9 cellular contexts compared by ENCODE assay signal in the genomic region with DNA sequence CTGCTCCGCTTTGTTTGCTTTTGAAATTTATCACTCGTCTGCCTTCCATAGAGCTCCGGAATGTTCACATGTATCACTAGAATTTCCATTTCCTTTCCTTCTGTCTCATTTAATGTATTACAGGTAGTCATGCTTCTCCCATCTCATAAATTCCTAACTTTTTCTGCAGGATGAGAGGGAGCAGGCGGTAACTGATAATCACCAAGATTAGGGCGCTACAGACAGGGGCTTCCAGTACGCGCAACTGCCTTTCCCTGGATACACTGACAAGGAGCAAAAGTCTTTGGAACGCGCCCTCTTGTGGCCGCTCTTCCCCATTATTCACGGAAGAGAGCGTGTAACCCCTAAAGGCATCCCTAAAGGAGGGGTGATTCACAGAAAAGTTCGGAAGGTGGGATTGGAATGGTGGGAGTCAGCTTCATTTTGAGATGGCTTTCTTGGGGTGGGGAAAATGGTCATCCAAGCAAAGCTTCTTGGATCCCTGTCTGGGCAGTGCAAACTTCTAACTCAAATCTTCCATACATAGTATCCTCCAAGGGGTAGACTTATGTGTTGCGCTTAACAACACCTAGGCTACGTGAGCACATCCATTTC. TPM values are rescaled to one million over a fixed set of nuclear protein-coding genes. Genes with fewer than 3 reads are reported as not detected.
A peak's percentile ranks its signal among the peaks of the same experiment; 100 is the strongest.
DNase-seq lines count a peak whose midpoint lies in the region; ATAC-seq, FAIRE-seq and TF ChIP-seq lines count a peak whose summit lies in the region.
"Had no signal": no experiment of that assay in that cellular context is flagged by ENCODE, and none has a peak within 500 bp of the region (broad histone marks: within the 10 kb centered on the region; RNA-seq: fewer than 3 reads in every experiment).

No MANE protein-coding gene starts in this region.

- CTCF ChIA-PET in K562 (lab: Yijun Ruan, JAX; ENCODE audit: low intra/inter-chr PET ratio): interaction anchor here (0.7 to 1.0 kb wide), 2 partner anchors 1367 to 1368 kb away, joined by 3 read pairs; no protein-coding TSS in a partner anchor

- H3K36me3 ChIP-seq in K562 (ENCODE audit: control insufficient read depth, insufficient read depth, low read length) (no peaks in the 10 kb centered on the region), sigmoid colon (no peaks in the 10 kb centered on the region)

- H3K9me3 ChIP-seq in K562 (replicated peaks; ENCODE audit: control insufficient read depth, insufficient read depth, low read depth, low read length): no peaks in the 10 kb centered on the region
- H3K9me3 ChIP-seq in sigmoid colon: no peaks in the 10 kb centered on the region

- H3K27ac ChIP-seq in K562 (ENCODE audit: extremely low read depth, low read depth, low read length): no peak overlapping the region
- H3K27ac ChIP-seq in sigmoid colon: peak overlapping the region; percentile 59 to 82 (median 72)

- no peaks in the 10 kb centered on the region; a peak in 1 of 5 replicates for H3K27me3 ChIP-seq in K562 (ENCODE audit: control insufficient read depth in 2 of 2, insufficient read depth in 2 of 2, low read length in 2 of 2)
- H3K27me3 ChIP-seq in sigmoid colon: no peaks in the 10 kb centered on the region

- H3K4me3 ChIP-seq in K562: no peak overlapping the region
- peak overlapping the region; percentile 17 to 49 (median 34) for H3K4me3 ChIP-seq in sigmoid colon

- no peak overlapping the region for H3K4me2 ChIP-seq in K562 (ENCODE audit: insufficient read depth, low read length)

- no peak for TF ChIP-seq POLR2A in K562 (conservative IDR thresholded peaks at IDR 0.05)
- no peak for TF ChIP-seq POLR2A in sigmoid colon (IDR thresholded peaks at IDR 0.05)

- H3K9ac ChIP-seq in K562 (ENCODE audit: insufficient read depth in 1 of 2, low read depth in 2 of 2, low read length in 2 of 2): no peak overlapping the region

- peak; percentile 47 to 63 (median 59) for TF ChIP-seq CTCF in K562 (IDR thresholded peaks at IDR 0.05 in 2 of 3, conservative IDR thresholded peaks at IDR 0.05 in 1 of 3; ENCODE audit: insufficient read depth in 2 of 3, low read depth in 1 of 3, low read length in 3 of 3)
- TF ChIP-seq CTCF in sigmoid colon (IDR thresholded peaks at IDR 0.05): peak; percentile 61 to 85 (median 68)

- no peak overlapping the region for H2AFZ ChIP-seq in K562 (ENCODE audit: low read depth, low read length)

- FAIRE-seq in K562 (lab: Jason Lieb, UNC): peak; percentile 82

- H3K4me1 ChIP-seq in K562 (replicated peaks in 1 of 2; ENCODE audit: control insufficient read depth in 2 of 2, insufficient read depth in 2 of 2, low read length in 2 of 2): no peaks in the 10 kb centered on the region
- peaks cover 0 to 54% (median 34%) of the 10 kb centered on the region in 4 donors for H3K4me1 ChIP-seq in sigmoid colon

- ATAC-seq in GM21381 (IDR thresholded peaks at IDR 0.05; ENCODE audit: unreplicated experiment) (peak; percentile 64), K562 (peak; percentile 95), GM21360 (IDR thresholded peaks at IDR 0.05; ENCODE audit: unreplicated experiment) (no peak), HG03097 (IDR thresholded peaks at IDR 0.05; ENCODE audit: low FRiP score, unreplicated experiment) (no peak)
- ATAC-seq: stimulated activated naive CD8-positive, alpha-beta T cell treated with anti-CD3 and anti-CD28 coated beads, Interleukin-15, amount 100 ng/mL, for 72 hours had no signal

- POLR2A ChIA-PET in K562 (lab: Yijun Ruan, JAX): no interaction called here

- no peaks in the 10 kb centered on the region for H3K79me2 ChIP-seq in K562 (ENCODE audit: control insufficient read depth, insufficient read depth, low read length)

- DNase-seq in COLO668 (lab: John Stamatoyannopoulos, UW; ENCODE audit: unreplicated experiment): peak; percentile 75
- DNase-seq in NCI-H226: peak; percentile 88
- DNase-seq in K562 (ENCODE audit: extremely low read depth in 1 of 4, low spot score in 3 of 4): peak; percentile 43 to 67 (median 48)
- peak; percentile 84 for DNase-seq in iPS DF 4.7 (ENCODE audit: extremely low read depth, low spot score)
- peak; percentile 86 for DNase-seq in sigmoid colon

- TF ChIP-seq RAD21 in K562 (CRISPR knock-in tag; conservative IDR thresholded peaks at IDR 0.05 in 1 of 2, IDR thresholded peaks at IDR 0.05 in 1 of 2): peak; percentile 48 to 58

- no peaks in the 10 kb centered on the region for H4K20me1 ChIP-seq in K562 (replicated peaks; ENCODE audit: control insufficient read depth, insufficient read depth, low read length)

- in situ Hi-C loops in K562 (cut with MboI): no loop called here

- no TSS peak for BruUV-seq in K562 (replicated peaks; lab: Mats Ljungman, UMichigan)

- intact Hi-C loops in K562 (cut with micrococcal nuclease): loop anchor here (2.0 to 10.0 kb wide), 3 partner anchors 692 to 1464 kb away; no protein-coding TSS in a partner anchor
- intact Hi-C loops in sigmoid colon (cut with DNase I): loop anchor here (2.0 kb wide), 1 partner anchor 1368 kb away; no protein-coding TSS in a partner anchor

- no peaks in the 10 kb centered on the region for H3K9me1 ChIP-seq in K562 (ENCODE audit: control insufficient read depth, insufficient read depth, low read length)

- WGBS in K562 (ENCODE audit: insufficient coverage, low coverage, missing lambda C conversion rate): 3% methylated on average over 15 of the region's 15 CpGs
- 15 to 37% methylated on average over 15 of the region's 15 CpGs for WGBS in sigmoid colon, 2 donors

- no peak for TF ChIP-seq EP300 in K562 (IDR thresholded peaks at IDR 0.05; ENCODE audit: low read length)
- no peak for TF ChIP-seq EP300 in sigmoid colon (IDR thresholded peaks at IDR 0.05)

TF ChIP-seq in K562, 482 proteins besides CTCF, POLR2A, EP300 and RAD21:
- TF ChIP-seq ZNF274 (IDR thresholded peaks at IDR 0.05; ENCODE audit: borderline replicate concordance, low read depth, low read length): no peak
- peak; percentile 44; the same call in 1 of the 2 replicates for TF ChIP-seq SMC3 (conservative IDR thresholded peaks at IDR 0.05; ENCODE audit: insufficient read depth, low read depth, low read length)
TF ChIP-seq in K562: peak in this region for 1.

RNA-seq across cellular contexts. Expression of a gene that starts 6.5 kb away (rescaled TPM):
- not detected in 2 replicates for total RNA-seq in K562 (2011; cell fraction: chromatin; rRNA removed; ENCODE audit: low replicate concordance)
- total RNA-seq in K562 (2011; cell fraction: nucleolus; rRNA removed): not detected in 2 replicates
- not detected in 2 replicates for total RNA-seq in K562 (2011; cell fraction: nucleoplasm; rRNA removed)
- total RNA-seq in K562 (2014; rRNA removed) (not detected in 2 replicates), K562 (2014; rRNA removed; fragmentation: Illumina TruSeq; extraction: Trizol) (not detected in 2 replicates), K562 (2015; rRNA removed; fragmentation: Illumina TruSeq; extraction: Trizol) (0.04 TPM in 1 of 2 replicates, not detected in the other), K562 (2021) (0.02 TPM in 2 replicates), sigmoid colon (1 to 10 TPM; 1.1 to 5.5 (median 2.6) TPM)
- polyA plus RNA-seq in K562 (2011; rRNA removed) (not detected in 2 replicates), K562 (2014; fragmentation: Illumina TruSeq; extraction: Trizol) (not detected in 2 replicates), K562 (2014; fragmentation: Nextera tagmentation; extraction: Ambion mirVana) (not detected), K562 (2014; rRNA removed) (not detected in 2 replicates), sigmoid colon (1 to 10 TPM in 1 of 3 donors, under 1 TPM in 2; 0.23 to 1.2 (median 0.66) TPM)
- 0.03 TPM in 1 of 2 replicates, not detected in the other for polyA plus RNA-seq in K562 (2011; cell fraction: cytosol; rRNA removed)
- not detected in 2 replicates for polyA plus RNA-seq in K562 (2011; cell fraction: nucleus; rRNA removed)
- 0.01 and 0.04 TPM in 2 replicates for polyA plus RNA-seq in K562 (2012)
- 0.07 TPM in 1 of 2 replicates, not detected in the other for polyA minus RNA-seq in K562 (2011; rRNA and poly(A)+ RNA removed)
- polyA minus RNA-seq in K562 (2011; cell fraction: cytosol; rRNA and poly(A)+ RNA removed): not detected in 2 replicates
- not detected in 2 replicates for polyA minus RNA-seq in K562 (2011; cell fraction: nucleus; rRNA and poly(A)+ RNA removed)

Comparison
In these comparisons a context has a peak if more than half of its experiments do, and no peak if none do; other contexts are left out.
1. ATAC-seq: peak in GM21381 (single experiment) and K562 (single experiment); none in GM21360 (single experiment) and HG03097 (single experiment).
2. Peak in every context shown above with its lines, with median percentiles within 50 percentile points of each other: DNase-seq.